In genomic region chr4:65661469-65661868, GRCh38 we compare ENCODE assay signal across 20 cellular contexts. TPM values are rescaled to one million over a fixed set of nuclear protein-coding genes. Genes with fewer than 3 reads are reported as not detected.
A peak's percentile ranks its signal among the peaks of the same experiment; 100 is the strongest.
DNase-seq lines count a peak whose midpoint lies in the region; ATAC-seq and TF ChIP-seq lines count a peak whose summit lies in the region.
"Had no signal": no experiment of that assay in that cellular context is flagged by ENCODE, and none has a peak within 500 bp of the region (broad histone marks: within the 10 kb centered on the region; RNA-seq: fewer than 3 reads in every experiment).

No MANE protein-coding gene starts in this region.

- peak overlapping the region; percentile 0 for H3K27ac ChIP-seq in PC-3 (ENCODE audit: low read length)
- H3K27ac ChIP-seq: brain microvascular endothelial cell, parathyroid adenoma, thoracic aorta had no signal

- no peaks in the 10 kb centered on the region for H3K79me2 ChIP-seq in PC-3 (ENCODE audit: low read length)
- H3K79me2 ChIP-seq: parathyroid adenoma had no signal

- H3K4me3 Mint-ChIP-seq in osteocyte (ENCODE audit: unreplicated experiment), result peak overlapping the region; percentile 56
- no peak overlapping the region for H3K4me3 Mint-ChIP-seq in Caco-2 (ENCODE audit: unreplicated experiment)
- no peak overlapping the region for H3K4me3 Mint-ChIP-seq in activated T-helper 1 cell treated with anti-CD3 and anti-CD28 coated beads, Interleukin-12 subunit alpha, Interleukin-12 subunit beta, Interleukin-2, Interleukin-4 antibody, amounts not matched to agents 30 ng/mL and 10 ng/mL and 1 ng/mL, durations not matched to agents 14 hours and 24 hours and 36 hours
- H3K4me3 Mint-ChIP-seq: activated CD4-positive, alpha-beta memory T cell treated with anti-CD3 and anti-CD28 coated beads for 36 hours; CD8-positive, alpha-beta T cell; effector memory CD8-positive, alpha-beta T cell; immature natural killer cell had no signal

- intact Hi-C loops in PC-3 (cut with micrococcal nuclease), result loop anchor here (1.0 to 10.0 kb wide), 4 partner anchors 10 to 1663 kb away; no protein-coding TSS in a partner anchor
- intact Hi-C loops in Caco-2 (cut with micrococcal nuclease; ENCODE audit: unreplicated experiment), result no loop called here
- intact Hi-C loops in activated T-helper 1 cell treated with anti-CD3 and anti-CD28 coated beads, Interleukin-12 subunit alpha, Interleukin-12 subunit beta, Interleukin-2, Interleukin-4 antibody, amounts not matched to agents 30 ng/mL and 10 ng/mL and 1 ng/mL, durations not matched to agents 14 hours and 24 hours and 36 hours (cut with micrococcal nuclease), result no loop called here

- POLR2A ChIA-PET in PC-3 (lab: Charles Lee; ENCODE audit: unreplicated experiment) (no interaction called here), Caco-2 (lab: Charles Lee) (no interaction called here)

- no peak overlapping the region for H3K9ac ChIP-seq in PC-3 (ENCODE audit: low read length)
- H3K9ac ChIP-seq: parathyroid adenoma had no signal

- H3K36me3 Mint-ChIP-seq in osteocyte (ENCODE audit: unreplicated experiment) (no peaks in the 10 kb centered on the region), Caco-2 (ENCODE audit: insufficient read depth, unreplicated experiment) (no peaks in the 10 kb centered on the region)
- no peaks in the 10 kb centered on the region for H3K36me3 Mint-ChIP-seq in activated T-helper 1 cell treated with anti-CD3 and anti-CD28 coated beads, Interleukin-12 subunit alpha, Interleukin-12 subunit beta, Interleukin-2, Interleukin-4 antibody, amounts not matched to agents 30 ng/mL and 10 ng/mL and 1 ng/mL, durations not matched to agents 14 hours and 24 hours and 36 hours (ENCODE audit: low read depth)
- H3K36me3 Mint-ChIP-seq: activated CD4-positive, alpha-beta memory T cell treated with anti-CD3 and anti-CD28 coated beads for 36 hours; CD8-positive, alpha-beta T cell had no signal

- peak overlapping the region; percentile 94 for H3K27ac Mint-ChIP-seq in osteocyte (ENCODE audit: unreplicated experiment)
- no peak overlapping the region for H3K27ac Mint-ChIP-seq in Caco-2 (ENCODE audit: unreplicated experiment)
- H3K27ac Mint-ChIP-seq in activated T-helper 1 cell treated with anti-CD3 and anti-CD28 coated beads, Interleukin-12 subunit alpha, Interleukin-12 subunit beta, Interleukin-2, Interleukin-4 antibody, amounts not matched to agents 30 ng/mL and 10 ng/mL and 1 ng/mL, durations not matched to agents 14 hours and 24 hours and 36 hours, result no peak overlapping the region
- H3K27ac Mint-ChIP-seq: activated CD4-positive, alpha-beta memory T cell treated with anti-CD3 and anti-CD28 coated beads for 36 hours; CD8-positive, alpha-beta T cell; effector memory CD8-positive, alpha-beta T cell; immature natural killer cell had no signal

- H2AFZ ChIP-seq in PC-3 (ENCODE audit: low read length), result no peak overlapping the region
- H2AFZ ChIP-seq: parathyroid adenoma had no signal

- H3K4me3 ChIP-seq in PC-3 (ENCODE audit: low read length) (no peak overlapping the region), Caco-2 (ENCODE audit: low read depth, low read length) (no peak overlapping the region)
- H3K4me3 ChIP-seq: thoracic aorta had no signal

- peak; percentile 27 for DNase-seq in DMS 273 (lab: John Stamatoyannopoulos, UW; ENCODE audit: unreplicated experiment)
- DNase-seq in DMS 273 treated with DMSO at 0.1 percent for 48 hours (lab: John Stamatoyannopoulos, UW), result no peak
- DNase-seq in NCI-H2029 (lab: John Stamatoyannopoulos, UW), result peak; percentile 65
- peak; percentile 71 for DNase-seq in PC-3
- peak; percentile 82 for DNase-seq in osteocyte (ENCODE audit: extremely low spot score, unreplicated experiment)
- no peak for DNase-seq in Caco-2
- no peak for DNase-seq in activated T-helper 1 cell treated with anti-CD3 and anti-CD28 coated beads, Interleukin-12 subunit alpha, Interleukin-12 subunit beta, Interleukin-2, Interleukin-4 antibody, amounts not matched to agents 30 ng/mL and 10 ng/mL and 1 ng/mL, durations not matched to agents 14 hours and 24 hours and 36 hours (ENCODE audit: low spot score)
- no peak for DNase-seq in T-helper 2 cell
- DNase-seq: 8988T; activated CD4-positive, alpha-beta memory T cell treated with anti-CD3 and anti-CD28 coated beads for 36 hours; activated effector memory CD4-positive, alpha-beta T cell treated with anti-CD3 and anti-CD28 coated beads, Interleukin-2, amount 50 U/mL, for 16 hours; brain microvascular endothelial cell; CD8-positive, alpha-beta T cell; effector memory CD8-positive, alpha-beta T cell; foreskin fibroblast; immature natural killer cell; MV-4-11 had no signal

- TF ChIP-seq CTCF in PC-3 (conservative IDR thresholded peaks at IDR 0.05; ENCODE audit: low read depth, low read length), result no peak
- no peak for TF ChIP-seq CTCF in osteocyte (IDR thresholded peaks at IDR 0.05)
- TF ChIP-seq CTCF in Caco-2 (IDR thresholded peaks at IDR 0.05; ENCODE audit: insufficient read depth in 1 of 2, low read depth in 1 of 2, low read length in 1 of 2, severe bottlenecking in 1 of 2, unreplicated experiment in 1 of 2), result no peak

- no peaks in the 10 kb centered on the region for H4K20me1 ChIP-seq in PC-3 (ENCODE audit: low read length)

- CTCF ChIA-PET in PC-3 (lab: Charles Lee), result no interaction called here
- CTCF ChIA-PET in Caco-2 (lab: Charles Lee), result no interaction called here

- H3K4me1 Mint-ChIP-seq in osteocyte (ENCODE audit: unreplicated experiment), result peaks cover 82% of the 10 kb centered on the region
- no peaks in the 10 kb centered on the region for H3K4me1 Mint-ChIP-seq in Caco-2 (ENCODE audit: low read depth, unreplicated experiment)
- H3K4me1 Mint-ChIP-seq in activated T-helper 1 cell treated with anti-CD3 and anti-CD28 coated beads, Interleukin-12 subunit alpha, Interleukin-12 subunit beta, Interleukin-2, Interleukin-4 antibody, amounts not matched to agents 30 ng/mL and 10 ng/mL and 1 ng/mL, durations not matched to agents 14 hours and 24 hours and 36 hours (ENCODE audit: low read depth), result no peaks in the 10 kb centered on the region
- H3K4me1 Mint-ChIP-seq: immature natural killer cell had no signal

- H3K9me3 Mint-ChIP-seq in osteocyte (ENCODE audit: unreplicated experiment) (no peaks in the 10 kb centered on the region), Caco-2 (ENCODE audit: unreplicated experiment) (no peaks in the 10 kb centered on the region)
- H3K9me3 Mint-ChIP-seq in activated T-helper 1 cell treated with anti-CD3 and anti-CD28 coated beads, Interleukin-12 subunit alpha, Interleukin-12 subunit beta, Interleukin-2, Interleukin-4 antibody, amounts not matched to agents 30 ng/mL and 10 ng/mL and 1 ng/mL, durations not matched to agents 14 hours and 24 hours and 36 hours, result no peaks in the 10 kb centered on the region
- H3K9me3 Mint-ChIP-seq: activated CD4-positive, alpha-beta memory T cell treated with anti-CD3 and anti-CD28 coated beads for 36 hours had no signal

- H3K9me3 ChIP-seq in PC-3 (ENCODE audit: low read length) (no peaks in the 10 kb centered on the region), Caco-2 (no peaks in the 10 kb centered on the region)
- H3K9me3 ChIP-seq: thoracic aorta had no signal

- H3K4me1 ChIP-seq in PC-3 (ENCODE audit: insufficient read depth, low read length), result peaks cover 32% of the 10 kb centered on the region
- no peaks in the 10 kb centered on the region for H3K4me1 ChIP-seq in Caco-2
- H3K4me1 ChIP-seq: parathyroid adenoma had no signal

- ATAC-seq in PC-3, result peak; percentile 76
- ATAC-seq: CD8-positive, alpha-beta T cell; effector memory CD8-positive, alpha-beta T cell; HCT116 had no signal

- BruUV-seq in PC-3 (replicated peaks; lab: Mats Ljungman, UMichigan) (no TSS peak), Caco-2 (replicated peaks; lab: Mats Ljungman, UMichigan) (no TSS peak)

- H3K9me2 ChIP-seq in PC-3 (replicated peaks; ENCODE audit: low read length), result no peaks in the 10 kb centered on the region

- H3K27me3 Mint-ChIP-seq in osteocyte (ENCODE audit: unreplicated experiment) (no peaks in the 10 kb centered on the region), Caco-2 (ENCODE audit: insufficient read depth, unreplicated experiment) (peaks cover 10% of the 10 kb centered on the region)
- no peaks in the 10 kb centered on the region for H3K27me3 Mint-ChIP-seq in activated T-helper 1 cell treated with anti-CD3 and anti-CD28 coated beads, Interleukin-12 subunit alpha, Interleukin-12 subunit beta, Interleukin-2, Interleukin-4 antibody, amounts not matched to agents 30 ng/mL and 10 ng/mL and 1 ng/mL, durations not matched to agents 14 hours and 24 hours and 36 hours (ENCODE audit: insufficient read depth)
- H3K27me3 Mint-ChIP-seq: activated CD4-positive, alpha-beta memory T cell treated with anti-CD3 and anti-CD28 coated beads for 36 hours; effector memory CD8-positive, alpha-beta T cell had no signal

- H3F3A ChIP-seq in PC-3 (ENCODE audit: low read length, unreplicated experiment), result no peaks in the 10 kb centered on the region

- no peak overlapping the region for H3K4me2 ChIP-seq in PC-3 (ENCODE audit: low read length)

- H3K27me3 ChIP-seq in PC-3 (ENCODE audit: low read length), result no peaks in the 10 kb centered on the region
- H3K27me3 ChIP-seq in Caco-2 (replicated peaks; ENCODE audit: control insufficient read depth, insufficient read depth, low read length), result no peaks in the 10 kb centered on the region
- H3K27me3 ChIP-seq: brain microvascular endothelial cell had no signal

- H3K36me3 ChIP-seq in PC-3 (ENCODE audit: low read depth, low read length) (no peaks in the 10 kb centered on the region), Caco-2 (ENCODE audit: control insufficient read depth, insufficient read depth, low read length) (no peaks in the 10 kb centered on the region)
- H3K36me3 ChIP-seq: brain microvascular endothelial cell, thoracic aorta had no signal

RNA-seq across cellular contexts. Expression of gene EPHA5, which starts 8.8 kb away (rescaled TPM):
- total RNA-seq in PC-3 (2014; rRNA removed), result 2.0 and 2.2 TPM in 2 replicates
- 137 and 149 TPM in 2 replicates for total RNA-seq in osteocyte
- 0.11 and 0.26 TPM in 2 replicates for total RNA-seq in Caco-2 (2022)
- not detected in 2 replicates for total RNA-seq in activated T-helper 1 cell treated with anti-CD3 and anti-CD28 coated beads, Interleukin-12 subunit alpha, Interleukin-12 subunit beta, Interleukin-2, Interleukin-4 antibody, amounts not matched to agents 30 ng/mL and 10 ng/mL and 1 ng/mL, durations not matched to agents 14 hours and 24 hours and 36 hours
- total RNA-seq: activated CD4-positive, alpha-beta memory T cell treated with anti-CD3 and anti-CD28 coated beads for 36 hours; CD8-positive, alpha-beta T cell had no signal

Comparison
In these comparisons a context has a peak if more than half of its experiments do, and no peak if none do; other contexts are left out.
1. DNase-seq: peak in DMS 273 (single experiment), NCI-H2029 (single experiment), PC-3 (single experiment) and osteocyte (single experiment); none in DMS 273 treated with DMSO at 0.1 percent for 48 hours (single experiment), Caco-2 (0 of 2), activated T-helper 1 cell treated with anti-CD3 and anti-CD28 coated beads, Interleukin-12 subunit alpha, Interleukin-12 subunit beta, Interleukin-2, Interleukin-4 antibody, amounts not matched to agents 30 ng/mL and 10 ng/mL and 1 ng/mL, durations not matched to agents 14 hours and 24 hours and 36 hours (single experiment) and T-helper 2 cell (0 of 5).
2. RNA of gene EPHA5, which starts 8.8 kb away (total RNA-seq): 137 to 149 TPM in osteocyte; 2.0 to 2.2 TPM in PC-3, 0.11 to 0.26 TPM in Caco-2 and not detected in activated T-helper 1 cell treated with anti-CD3 and anti-CD28 coated beads, Interleukin-12 subunit alpha, Interleukin-12 subunit beta, Interleukin-2, Interleukin-4 antibody, amounts not matched to agents 30 ng/mL and 10 ng/mL and 1 ng/mL, durations not matched to agents 14 hours and 24 hours and 36 hours; every median in the first group is over 10 times any median in the second.